In the genomic region with DNA sequence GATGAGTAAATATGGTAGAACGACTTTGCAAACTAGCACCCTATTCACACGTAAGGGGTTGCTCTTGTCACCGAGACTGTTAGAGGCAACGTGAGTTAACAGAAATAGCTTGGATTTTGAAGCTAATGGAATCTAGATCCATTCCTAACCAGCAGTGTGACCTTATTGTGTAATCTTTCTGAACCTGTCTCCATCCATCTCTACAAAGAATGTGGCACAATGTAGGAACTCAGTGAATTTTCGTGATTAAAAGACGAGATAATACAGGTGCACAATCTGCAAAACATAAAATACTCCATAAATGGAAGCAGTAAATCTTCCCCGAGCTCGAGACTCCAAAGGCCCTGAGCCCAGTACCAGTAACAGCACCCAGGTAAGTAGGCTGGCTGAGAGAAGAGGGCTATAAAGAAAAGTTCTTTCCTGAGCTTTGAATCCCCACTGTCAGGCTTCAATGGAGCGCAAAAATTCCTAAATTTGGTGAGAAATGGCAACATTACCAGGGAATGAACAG, we compare ENCODE assay signal across 1 cellular context.
TF ChIP-seq lines count a peak whose summit lies in the region.

No MANE protein-coding gene starts in this region.

TF ChIP-seq in K562, 482 proteins besides CTCF, POLR2A, EP300 and RAD21 (continued from another document and continues in another):
- no peak for TF ChIP-seq ZBTB40 (IDR thresholded peaks at IDR 0.05)
- no peak for TF ChIP-seq ZBTB40 (CRISPR knock-in tag; IDR thresholded peaks at IDR 0.05)
- TF ChIP-seq, protein P1, sequence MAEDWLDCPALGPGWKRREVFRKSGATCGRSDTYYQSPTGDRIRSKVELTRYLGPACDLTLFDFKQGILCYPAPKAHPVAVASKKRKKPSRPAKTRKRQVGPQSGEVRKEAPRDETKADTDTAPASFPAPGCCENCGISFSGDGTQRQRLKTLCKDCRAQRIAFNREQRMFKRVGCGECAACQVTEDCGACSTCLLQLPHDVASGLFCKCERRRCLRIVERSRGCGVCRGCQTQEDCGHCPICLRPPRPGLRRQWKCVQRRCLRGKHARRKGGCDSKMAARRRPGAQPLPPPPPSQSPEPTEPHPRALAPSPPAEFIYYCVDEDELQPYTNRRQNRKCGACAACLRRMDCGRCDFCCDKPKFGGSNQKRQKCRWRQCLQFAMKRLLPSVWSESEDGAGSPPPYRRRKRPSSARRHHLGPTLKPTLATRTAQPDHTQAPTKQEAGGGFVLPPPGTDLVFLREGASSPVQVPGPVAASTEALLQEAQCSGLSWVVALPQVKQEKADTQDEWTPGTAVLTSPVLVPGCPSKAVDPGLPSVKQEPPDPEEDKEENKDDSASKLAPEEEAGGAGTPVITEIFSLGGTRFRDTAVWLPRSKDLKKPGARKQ (CRISPR knock-in tag; IDR thresholded peaks at IDR 0.05), result no peak
- TF ChIP-seq, protein P2, sequence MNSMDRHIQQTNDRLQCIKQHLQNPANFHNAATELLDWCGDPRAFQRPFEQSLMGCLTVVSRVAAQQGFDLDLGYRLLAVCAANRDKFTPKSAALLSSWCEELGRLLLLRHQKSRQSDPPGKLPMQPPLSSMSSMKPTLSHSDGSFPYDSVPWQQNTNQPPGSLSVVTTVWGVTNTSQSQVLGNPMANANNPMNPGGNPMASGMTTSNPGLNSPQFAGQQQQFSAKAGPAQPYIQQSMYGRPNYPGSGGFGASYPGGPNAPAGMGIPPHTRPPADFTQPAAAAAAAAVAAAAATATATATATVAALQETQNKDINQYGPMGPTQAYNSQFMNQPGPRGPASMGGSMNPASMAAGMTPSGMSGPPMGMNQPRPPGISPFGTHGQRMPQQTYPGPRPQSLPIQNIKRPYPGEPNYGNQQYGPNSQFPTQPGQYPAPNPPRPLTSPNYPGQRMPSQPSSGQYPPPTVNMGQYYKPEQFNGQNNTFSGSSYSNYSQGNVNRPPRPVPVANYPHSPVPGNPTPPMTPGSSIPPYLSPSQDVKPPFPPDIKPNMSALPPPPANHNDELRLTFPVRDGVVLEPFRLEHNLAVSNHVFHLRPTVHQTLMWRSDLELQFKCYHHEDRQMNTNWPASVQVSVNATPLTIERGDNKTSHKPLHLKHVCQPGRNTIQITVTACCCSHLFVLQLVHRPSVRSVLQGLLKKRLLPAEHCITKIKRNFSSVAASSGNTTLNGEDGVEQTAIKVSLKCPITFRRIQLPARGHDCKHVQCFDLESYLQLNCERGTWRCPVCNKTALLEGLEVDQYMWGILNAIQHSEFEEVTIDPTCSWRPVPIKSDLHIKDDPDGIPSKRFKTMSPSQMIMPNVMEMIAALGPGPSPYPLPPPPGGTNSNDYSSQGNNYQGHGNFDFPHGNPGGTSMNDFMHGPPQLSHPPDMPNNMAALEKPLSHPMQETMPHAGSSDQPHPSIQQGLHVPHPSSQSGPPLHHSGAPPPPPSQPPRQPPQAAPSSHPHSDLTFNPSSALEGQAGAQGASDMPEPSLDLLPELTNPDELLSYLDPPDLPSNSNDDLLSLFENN (IDR thresholded peaks at IDR 0.05; ENCODE audit: low read depth in 2 of 2, low read length in 2 of 2), result no peak
- TF ChIP-seq ILK (tag; IDR thresholded peaks at IDR 0.05; ENCODE audit: borderline replicate concordance, low read depth), result 0 out of 2 replicates have a peak, but pooled peaks have one; percentile 29
- TF ChIP-seq ZNF592 (IDR thresholded peaks at IDR 0.05), result peak; percentile 98
- no peak for TF ChIP-seq PTBP1 (IDR thresholded peaks at IDR 0.05; ENCODE audit: low read depth, low read length)
- TF ChIP-seq FOSL1 (tag; conservative IDR thresholded peaks at IDR 0.05), result 0 out of 2 replicates have a peak, but pooled peaks have one; percentile 61
- TF ChIP-seq CEBPG (CRISPR knock-in tag; IDR thresholded peaks at IDR 0.05), result 0 out of 2 replicates have a peak, but pooled peaks have one; percentile 44
- TF ChIP-seq CEBPG (tag; conservative IDR thresholded peaks at IDR 0.05 in 1 of 2, IDR thresholded peaks at IDR 0.05 in 1 of 2), result peak; percentile 74 to 84
- no peak for TF ChIP-seq KLF10 (CRISPR knock-in tag; IDR thresholded peaks at IDR 0.05)
- peak; percentile 27; the same call in 1 of the 2 replicates for TF ChIP-seq E2F3 (CRISPR knock-in tag; IDR thresholded peaks at IDR 0.05)
- TF ChIP-seq ETS2 (tag; IDR thresholded peaks at IDR 0.05; ENCODE audit: borderline replicate concordance, poor library complexity, severe bottlenecking), result no peak
- TF ChIP-seq HDAC2 (IDR thresholded peaks at IDR 0.05), result no peak; the same call in 1 of the 2 replicates
- no peak for TF ChIP-seq ZNF146 (CRISPR knock-in tag; IDR thresholded peaks at IDR 0.05; ENCODE audit: unreplicated experiment)
- TF ChIP-seq BMI1 (IDR thresholded peaks at IDR 0.05; ENCODE audit: low read length), result no peak
- no peak for TF ChIP-seq SRSF9 (IDR thresholded peaks at IDR 0.05; ENCODE audit: borderline replicate concordance, low read depth, low read length)
- TF ChIP-seq, protein P3, sequence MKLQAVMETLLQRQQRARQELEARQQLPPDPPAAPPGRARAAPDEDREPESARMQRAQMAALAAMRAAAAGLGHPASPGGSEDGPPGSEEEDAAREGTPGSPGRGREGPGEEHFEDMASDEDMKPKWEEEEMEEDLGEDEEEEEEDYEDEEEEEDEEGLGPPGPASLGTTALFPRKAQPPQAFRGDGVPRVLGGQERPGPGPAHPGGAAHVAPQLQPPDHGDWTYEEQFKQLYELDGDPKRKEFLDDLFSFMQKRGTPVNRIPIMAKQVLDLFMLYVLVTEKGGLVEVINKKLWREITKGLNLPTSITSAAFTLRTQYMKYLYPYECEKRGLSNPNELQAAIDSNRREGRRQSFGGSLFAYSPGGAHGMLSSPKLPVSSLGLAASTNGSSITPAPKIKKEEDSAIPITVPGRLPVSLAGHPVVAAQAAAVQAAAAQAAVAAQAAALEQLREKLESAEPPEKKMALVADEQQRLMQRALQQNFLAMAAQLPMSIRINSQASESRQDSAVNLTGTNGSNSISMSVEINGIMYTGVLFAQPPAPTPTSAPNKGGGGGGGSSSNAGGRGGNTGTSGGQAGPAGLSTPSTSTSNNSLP (IDR thresholded peaks at IDR 0.05; ENCODE audit: borderline replicate concordance, low read depth, low read length), result no peak
- TF ChIP-seq ZNF695 (CRISPR knock-in tag; IDR thresholded peaks at IDR 0.05), result no peak
- no peak for TF ChIP-seq ATF3 (IDR thresholded peaks at IDR 0.05)
- 0 out of 2 replicates have a peak, but pooled peaks have one; percentile 74 for TF ChIP-seq ATF3 (CRISPR knock-in tag; conservative IDR thresholded peaks at IDR 0.05)
- TF ChIP-seq, protein P4, sequence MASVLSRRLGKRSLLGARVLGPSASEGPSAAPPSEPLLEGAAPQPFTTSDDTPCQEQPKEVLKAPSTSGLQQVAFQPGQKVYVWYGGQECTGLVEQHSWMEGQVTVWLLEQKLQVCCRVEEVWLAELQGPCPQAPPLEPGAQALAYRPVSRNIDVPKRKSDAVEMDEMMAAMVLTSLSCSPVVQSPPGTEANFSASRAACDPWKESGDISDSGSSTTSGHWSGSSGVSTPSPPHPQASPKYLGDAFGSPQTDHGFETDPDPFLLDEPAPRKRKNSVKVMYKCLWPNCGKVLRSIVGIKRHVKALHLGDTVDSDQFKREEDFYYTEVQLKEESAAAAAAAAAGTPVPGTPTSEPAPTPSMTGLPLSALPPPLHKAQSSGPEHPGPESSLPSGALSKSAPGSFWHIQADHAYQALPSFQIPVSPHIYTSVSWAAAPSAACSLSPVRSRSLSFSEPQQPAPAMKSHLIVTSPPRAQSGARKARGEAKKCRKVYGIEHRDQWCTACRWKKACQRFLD (CRISPR knock-in tag; IDR thresholded peaks at IDR 0.05), result peak; percentile 93
